In genomic region chr1:78038491-78038939, GRCh38 we compare ENCODE assay signal across 1 cellular context.
TF ChIP-seq lines count a peak whose summit lies in the region.

No MANE protein-coding gene starts in this region.

TF ChIP-seq in GM23338, 12 proteins besides CTCF, POLR2A, EP300 and RAD21:
- no peak for TF ChIP-seq EZH2phosphoT487 (IDR thresholded peaks at IDR 0.05; ENCODE audit: unreplicated experiment)
- no peak for TF ChIP-seq JUNB (IDR thresholded peaks at IDR 0.05; ENCODE audit: unreplicated experiment)
- no peak for TF ChIP-seq NANOG (IDR thresholded peaks at IDR 0.05; ENCODE audit: borderline replicate concordance)
- no peak for TF ChIP-seq ZNF462 (CRISPR knock-in tag; IDR thresholded peaks at IDR 0.05)
- TF ChIP-seq ETS1 (IDR thresholded peaks at IDR 0.05), result no peak
- TF ChIP-seq POLR2AphosphoS5 (IDR thresholded peaks at IDR 0.05; ENCODE audit: low read depth), result no peak
- no peak for TF ChIP-seq REST (IDR thresholded peaks at IDR 0.05; ENCODE audit: unreplicated experiment)
- no peak for TF ChIP-seq ZNF114 (CRISPR knock-in tag; IDR thresholded peaks at IDR 0.05)
- TF ChIP-seq STAT1 (IDR thresholded peaks at IDR 0.05; ENCODE audit: unreplicated experiment), result no peak
- TF ChIP-seq ZNF331 (CRISPR knock-in tag; IDR thresholded peaks at IDR 0.05; ENCODE audit: low read depth), result no peak
- TF ChIP-seq CREB1 (CRISPR knock-in tag; IDR thresholded peaks at IDR 0.05; ENCODE audit: low read depth), result no peak
